In genomic region chr21:15031790-15032357, GRCh38 we compare ENCODE assay signal across 32 cellular contexts. TPM values are rescaled to one million over a fixed set of nuclear protein-coding genes. Genes with fewer than 3 reads are reported as not detected.
DNase-seq lines count a peak whose midpoint lies in the region; ATAC-seq and TF ChIP-seq lines count a peak whose summit lies in the region.
"Had no signal": no experiment of that assay in that cellular context is flagged by ENCODE, and none has a peak within 500 bp of the region (broad histone marks: within the 10 kb centered on the region; RNA-seq: fewer than 3 reads in every experiment).

No MANE protein-coding gene starts in this region.

- no peak overlapping the region for H3K4me2 ChIP-seq in IMR-90 (ENCODE audit: low read depth, low read length)

- no peaks in the 10 kb centered on the region; the same call in 1 of the 2 replicates for H3K4me1 ChIP-seq in IMR-90 (ENCODE audit: control insufficient read depth, insufficient read depth, low read length)

- no peak overlapping the region for H3K27ac Mint-ChIP-seq in activated CD8-positive, alpha-beta T cell treated with anti-CD3 and anti-CD28 coated beads for 36 hours
- no peak overlapping the region for H3K27ac Mint-ChIP-seq in activated CD8-positive, alpha-beta T cell treated with anti-CD3 and anti-CD28 coated beads, Interleukin-2, amount 10 ng/mL, durations not matched to agents 7 days and 5 days
- H3K27ac Mint-ChIP-seq in stimulated activated effector memory CD8-positive, alpha-beta T cell treated with anti-CD3 and anti-CD28 coated beads, Interleukin-12 subunit alpha, Interleukin-12 subunit beta, amount 100 ng/mL, for 72 hours, result peak overlapping the region; percentile 27
- no peak overlapping the region for H3K27ac Mint-ChIP-seq in CD4-positive, alpha-beta T cell
- H3K27ac Mint-ChIP-seq: activated CD8-positive, alpha-beta memory T cell treated with anti-CD3 and anti-CD28 coated beads, Interleukin-2, amount 10 ng/mL, durations not matched to agents 7 days and 5 days; activated naive CD4-positive, alpha-beta T cell treated with anti-CD3 and anti-CD28 coated beads for 36 hours; activated T-cell treated with anti-CD3 and anti-CD28 coated beads, Interleukin-2, amount 50 U/mL, for 72 hours; CD4-positive, alpha-beta memory T cell; IgD-negative memory B cell; natural killer cell; T-helper 2 cell treated with Interferon-gamma antibody and Interleukin-4, amounts not matched to agents 5 μg/mL and 100 μg/mL, for 36 hours had no signal

- H4K8ac ChIP-seq in IMR-90 (ENCODE audit: low read depth in 2 of 2, low read length in 2 of 2), result no peak overlapping the region

- TF ChIP-seq RAD21 in IMR-90 (IDR thresholded peaks at IDR 0.05; ENCODE audit: low read length), result no peak

- no TSS peak for BruUV-seq in IMR-90 (replicated peaks; lab: Mats Ljungman, UMichigan)

- H3K36me3 Mint-ChIP-seq in activated CD8-positive, alpha-beta T cell treated with anti-CD3 and anti-CD28 coated beads for 36 hours (ENCODE audit: low read depth), result peaks cover 10% of the 10 kb centered on the region
- peaks cover 5% of the 10 kb centered on the region for H3K36me3 Mint-ChIP-seq in activated CD8-positive, alpha-beta T cell treated with anti-CD3 and anti-CD28 coated beads, Interleukin-2, amount 10 ng/mL, durations not matched to agents 7 days and 5 days (ENCODE audit: low read depth)
- no peaks in the 10 kb centered on the region for H3K36me3 Mint-ChIP-seq in stimulated activated effector memory CD8-positive, alpha-beta T cell treated with anti-CD3 and anti-CD28 coated beads, Interleukin-12 subunit alpha, Interleukin-12 subunit beta, amount 100 ng/mL, for 72 hours
- H3K36me3 Mint-ChIP-seq in CD4-positive, alpha-beta T cell (ENCODE audit: low read depth), result peaks cover 9% of the 10 kb centered on the region
- H3K36me3 Mint-ChIP-seq: activated CD8-positive, alpha-beta memory T cell treated with anti-CD3 and anti-CD28 coated beads, Interleukin-2, amount 10 ng/mL, durations not matched to agents 7 days and 5 days; CD4-positive, alpha-beta memory T cell; natural killer cell had no signal

- H4K5ac ChIP-seq in IMR-90 (ENCODE audit: low read depth, low read length), result no peak overlapping the region

- no peak overlapping the region for H3K18ac ChIP-seq in IMR-90 (ENCODE audit: low read depth, low read length)

- CTCF ChIA-PET in activated CD8-positive, alpha-beta T cell treated with anti-CD3 and anti-CD28 coated beads for 36 hours (lab: Charles Lee), result no interaction called here
- CTCF ChIA-PET in activated CD8-positive, alpha-beta T cell treated with anti-CD3 and anti-CD28 coated beads, Interleukin-2, amount 10 ng/mL, durations not matched to agents 7 days and 5 days (lab: Charles Lee), result interaction anchor here (1.0 kb wide), 1 partner anchor 12 kb away, joined by 3 read pairs; no protein-coding TSS in a partner anchor
- CTCF ChIA-PET in IMR-90 (lab: Yijun Ruan, JAX), result no interaction called here
- CTCF ChIA-PET in CD4-positive, alpha-beta T cell (lab: Charles Lee), result no interaction called here

- no peak for TF ChIP-seq CTCF in activated CD8-positive, alpha-beta T cell treated with anti-CD3 and anti-CD28 coated beads for 36 hours (IDR thresholded peaks at IDR 0.05)
- no peak for TF ChIP-seq CTCF in IMR-90 (conservative IDR thresholded peaks at IDR 0.05; ENCODE audit: low read depth, low read length)
- no peak for TF ChIP-seq CTCF in choroid plexus epithelial cell (conservative IDR thresholded peaks at IDR 0.05; ENCODE audit: low read depth, low read length)
- no peak for TF ChIP-seq CTCF in CD4-positive, alpha-beta T cell (IDR thresholded peaks at IDR 0.05)

- no peak overlapping the region for H2BK20ac ChIP-seq in IMR-90 (ENCODE audit: low read depth, low read length)

- H3K27ac ChIP-seq in IMR-90 (ENCODE audit: insufficient read depth, low read length), result no peak overlapping the region
- H3K27ac ChIP-seq in CD4-positive, alpha-beta T cell (ENCODE audit: low read depth, low read length), result no peak overlapping the region
- H3K27ac ChIP-seq: foreskin keratinocyte, heart right ventricle, lower lobe of right lung, pancreas, right atrium auricular region, spleen, VCaP had no signal

- TF ChIP-seq POLR2A in IMR-90 (IDR thresholded peaks at IDR 0.05; ENCODE audit: low read depth, low read length) (no peak), GM18505 (IDR thresholded peaks at IDR 0.05; ENCODE audit: borderline replicate concordance, extremely low read depth, insufficient read depth, insufficient read length) (no peak)

- no peak overlapping the region for H3K14ac ChIP-seq in IMR-90 (replicated peaks; ENCODE audit: low read depth, low read length)

- H2AFZ ChIP-seq in IMR-90 (replicated peaks; ENCODE audit: low read length, poor library complexity), result no peak overlapping the region

- no peak overlapping the region for H4K91ac ChIP-seq in IMR-90 (ENCODE audit: insufficient read depth, low read depth, low read length)

- H3K9ac ChIP-seq in IMR-90 (ENCODE audit: low read depth, low read length), result no peak overlapping the region

- no peaks in the 10 kb centered on the region for H3K27me3 ChIP-seq in IMR-90 (ENCODE audit: control insufficient read depth, insufficient read depth, low read length)
- no peaks in the 10 kb centered on the region for H3K27me3 ChIP-seq in CD4-positive, alpha-beta T cell (ENCODE audit: control insufficient read depth, insufficient read depth, low read length)
- H3K27me3 ChIP-seq: foreskin keratinocyte, heart right ventricle, pancreas, right atrium auricular region, spleen had no signal

- H2BK15ac ChIP-seq in IMR-90 (ENCODE audit: low read depth, low read length), result no peak overlapping the region

- H2AK5ac ChIP-seq in IMR-90 (ENCODE audit: low read depth, low read length), result no peak overlapping the region

- dilution Hi-C loops in IMR-90 (cut with HindIII; ENCODE audit: low sequenced_read_pairs, unreplicated experiment), result no loop called here

- H3K4me3 ChIP-seq in IMR-90 (ENCODE audit: insufficient read depth, low read depth, low read length) (no peak overlapping the region), choroid plexus epithelial cell (ENCODE audit: low read depth, low read length) (no peak overlapping the region)
- H3K4me3 ChIP-seq: heart right ventricle, lower lobe of right lung, pancreas, right atrium auricular region, spleen had no signal

- H3K23ac ChIP-seq in IMR-90 (ENCODE audit: low read depth, low read length), result no peak overlapping the region

- intact Hi-C loops in activated CD8-positive, alpha-beta T cell treated with anti-CD3 and anti-CD28 coated beads for 36 hours (cut with micrococcal nuclease), result no loop called here
- intact Hi-C loops in IMR-90 (cut with micrococcal nuclease), result no loop called here
- intact Hi-C loops in CD4-positive, alpha-beta T cell (cut with DNase I, micrococcal nuclease), result no loop called here

- H3K27me3 Mint-ChIP-seq in activated CD8-positive, alpha-beta T cell treated with anti-CD3 and anti-CD28 coated beads for 36 hours, result no peaks in the 10 kb centered on the region
- no peaks in the 10 kb centered on the region for H3K27me3 Mint-ChIP-seq in activated CD8-positive, alpha-beta T cell treated with anti-CD3 and anti-CD28 coated beads, Interleukin-2, amount 10 ng/mL, durations not matched to agents 7 days and 5 days (ENCODE audit: low read depth)
- H3K27me3 Mint-ChIP-seq in CD4-positive, alpha-beta T cell, result no peaks in the 10 kb centered on the region
- H3K27me3 Mint-ChIP-seq: activated CD8-positive, alpha-beta memory T cell treated with anti-CD3 and anti-CD28 coated beads, Interleukin-2, amount 10 ng/mL, durations not matched to agents 7 days and 5 days; CD4-positive, alpha-beta memory T cell; IgD-negative memory B cell had no signal

- H3K4me1 Mint-ChIP-seq in activated CD8-positive, alpha-beta T cell treated with anti-CD3 and anti-CD28 coated beads for 36 hours (ENCODE audit: low read depth), result peaks cover 45% of the 10 kb centered on the region
- peaks cover 15% of the 10 kb centered on the region for H3K4me1 Mint-ChIP-seq in activated CD8-positive, alpha-beta T cell treated with anti-CD3 and anti-CD28 coated beads, Interleukin-2, amount 10 ng/mL, durations not matched to agents 7 days and 5 days (ENCODE audit: low read depth)
- H3K4me1 Mint-ChIP-seq in stimulated activated effector memory CD8-positive, alpha-beta T cell treated with anti-CD3 and anti-CD28 coated beads, Interleukin-12 subunit alpha, Interleukin-12 subunit beta, amount 100 ng/mL, for 72 hours, result peaks cover 20% of the 10 kb centered on the region
- peaks cover 64% of the 10 kb centered on the region for H3K4me1 Mint-ChIP-seq in CD4-positive, alpha-beta T cell (ENCODE audit: low read depth)

- H3K9me3 Mint-ChIP-seq in activated CD8-positive, alpha-beta T cell treated with anti-CD3 and anti-CD28 coated beads for 36 hours, result no peaks in the 10 kb centered on the region
- H3K9me3 Mint-ChIP-seq in activated CD8-positive, alpha-beta T cell treated with anti-CD3 and anti-CD28 coated beads, Interleukin-2, amount 10 ng/mL, durations not matched to agents 7 days and 5 days (ENCODE audit: insufficient read depth), result peaks cover 3% of the 10 kb centered on the region
- H3K9me3 Mint-ChIP-seq in stimulated activated effector memory CD8-positive, alpha-beta T cell treated with anti-CD3 and anti-CD28 coated beads, Interleukin-12 subunit alpha, Interleukin-12 subunit beta, amount 100 ng/mL, for 72 hours, result no peaks in the 10 kb centered on the region
- no peaks in the 10 kb centered on the region for H3K9me3 Mint-ChIP-seq in CD4-positive, alpha-beta T cell
- H3K9me3 Mint-ChIP-seq: activated naive CD4-positive, alpha-beta T cell treated with anti-CD3 and anti-CD28 coated beads for 36 hours; activated T-cell treated with anti-CD3 and anti-CD28 coated beads, Interleukin-2, amount 50 U/mL, for 72 hours; CD4-positive, alpha-beta memory T cell; IgD-negative memory B cell; natural killer cell; T-helper 2 cell treated with Interferon-gamma antibody and Interleukin-4, amounts not matched to agents 5 μg/mL and 100 μg/mL, for 36 hours had no signal

- no peak overlapping the region for H2BK5ac ChIP-seq in IMR-90 (ENCODE audit: low read depth, low read length, poor library complexity, severe bottlenecking)

- in situ Hi-C loops in IMR-90 (cut with MboI; ENCODE audit: low sequenced_read_pairs), result no loop called here

- no peak overlapping the region for H3K4ac ChIP-seq in IMR-90 (ENCODE audit: low read depth, low read length)

- H4K20me1 ChIP-seq in IMR-90 (ENCODE audit: insufficient read depth, low read length), result peaks cover 19% of the 10 kb centered on the region; the same call in 1 of the 2 replicates

- no peak overlapping the region for H3K56ac ChIP-seq in IMR-90 (ENCODE audit: extremely low read depth, insufficient read depth, low read length)

- peaks cover 3% of the 10 kb centered on the region; the same call in 1 of the 2 replicates for H3K36me3 ChIP-seq in IMR-90 (ENCODE audit: control insufficient read depth, insufficient read depth, low read length)
- H3K36me3 ChIP-seq: heart right ventricle, lower lobe of right lung, pancreas, right atrium auricular region, spleen had no signal

- H2AK9ac ChIP-seq in IMR-90 (replicated peaks; ENCODE audit: low read depth, low read length, poor library complexity), result no peak overlapping the region

- no peaks in the 10 kb centered on the region for H3K9me1 ChIP-seq in IMR-90 (ENCODE audit: insufficient read depth, low read length)

- no peak overlapping the region for H3K4me3 Mint-ChIP-seq in activated CD8-positive, alpha-beta T cell treated with anti-CD3 and anti-CD28 coated beads for 36 hours
- H3K4me3 Mint-ChIP-seq in activated CD8-positive, alpha-beta T cell treated with anti-CD3 and anti-CD28 coated beads, Interleukin-2, amount 10 ng/mL, durations not matched to agents 7 days and 5 days, result no peak overlapping the region
- H3K4me3 Mint-ChIP-seq in stimulated activated effector memory CD8-positive, alpha-beta T cell treated with anti-CD3 and anti-CD28 coated beads, Interleukin-12 subunit alpha, Interleukin-12 subunit beta, amount 100 ng/mL, for 72 hours, result no peak overlapping the region
- H3K4me3 Mint-ChIP-seq in CD4-positive, alpha-beta T cell, result no peak overlapping the region
- H3K4me3 Mint-ChIP-seq: activated CD8-positive, alpha-beta memory T cell treated with anti-CD3 and anti-CD28 coated beads, Interleukin-2, amount 10 ng/mL, durations not matched to agents 7 days and 5 days; activated naive CD4-positive, alpha-beta T cell treated with anti-CD3 and anti-CD28 coated beads for 36 hours; activated T-cell treated with anti-CD3 and anti-CD28 coated beads, Interleukin-2, amount 50 U/mL, for 72 hours; CD4-positive, alpha-beta memory T cell; IgD-negative memory B cell; natural killer cell; T-helper 2 cell treated with Interferon-gamma antibody and Interleukin-4, amounts not matched to agents 5 μg/mL and 100 μg/mL, for 36 hours had no signal

- no peak for DNase-seq in activated CD8-positive, alpha-beta T cell treated with anti-CD3 and anti-CD28 coated beads for 36 hours
- no peak for DNase-seq in activated CD8-positive, alpha-beta T cell treated with anti-CD3 and anti-CD28 coated beads, Interleukin-2, amount 10 ng/mL, durations not matched to agents 7 days and 5 days
- DNase-seq in IMR-90 (peak; percentile 68), choroid plexus epithelial cell (ENCODE audit: low read depth) (peak; percentile 54), NCI-H1048 (lab: John Stamatoyannopoulos, UW) (no peak)
- DNase-seq in stimulated activated effector memory CD8-positive, alpha-beta T cell treated with anti-CD3 and anti-CD28 coated beads, Interleukin-12 subunit alpha, Interleukin-12 subunit beta, amount 100 ng/mL, for 72 hours (ENCODE audit: low spot score in 2 of 2), result no peak
- DNase-seq in CD4-positive, alpha-beta T cell, result no peak
- DNase-seq: 8988T; activated CD4-positive, alpha-beta T cell treated with anti-CD3 and anti-CD28 coated beads for 48 hours; activated CD8-positive, alpha-beta memory T cell treated with anti-CD3 and anti-CD28 coated beads, Interleukin-2, amount 10 ng/mL, durations not matched to agents 7 days and 5 days; activated naive CD4-positive, alpha-beta T cell treated with anti-CD3 and anti-CD28 coated beads for 36 hours; activated T-cell treated with anti-CD3 and anti-CD28 coated beads, Interleukin-2, amount 50 U/mL, for 72 hours; CD4-positive, alpha-beta memory T cell; heart right ventricle; kidney glomerular epithelial cell; lower lobe of right lung; natural killer cell; NCI-H1092 treated with DMSO at 0.1 percent for 48 hours; NCI-H1930; NCI-H69; pancreas; SHP77; spleen; stimulated activated CD4-positive, alpha-beta T cell treated with anti-CD3 and anti-CD28 coated beads, Interleukin-2, amount 100 ng/mL, for 48 hours had no signal

- peaks cover 24 to 56% of the 10 kb centered on the region in 2 experiments for H3K79me1 ChIP-seq in IMR-90 (ENCODE audit: low read depth in 1 of 2, low read length in 2 of 2)

- POLR2A ChIA-PET in activated CD8-positive, alpha-beta T cell treated with anti-CD3 and anti-CD28 coated beads for 36 hours (lab: Charles Lee), result no interaction called here
- POLR2A ChIA-PET in activated CD8-positive, alpha-beta T cell treated with anti-CD3 and anti-CD28 coated beads, Interleukin-2, amount 10 ng/mL, durations not matched to agents 7 days and 5 days (lab: Charles Lee), result no interaction called here
- POLR2A ChIA-PET in IMR-90 (lab: Charles Lee; ENCODE audit: unreplicated experiment), result no interaction called here
- POLR2A ChIA-PET in CD4-positive, alpha-beta T cell (lab: Charles Lee), result no interaction called here

- H2BK120ac ChIP-seq in IMR-90 (ENCODE audit: low read depth, low read length), result no peak overlapping the region

- no CpG with 5 or more reads among the region's 4 CpGs for WGBS in IMR-90 (ENCODE audit: extremely low coverage in 2 of 2, insufficient read length in 1 of 2), 2 experiments

- ATAC-seq in activated CD8-positive, alpha-beta T cell treated with anti-CD3 and anti-CD28 coated beads for 36 hours, result peak; percentile 25
- no peak for ATAC-seq in activated CD8-positive, alpha-beta T cell treated with anti-CD3 and anti-CD28 coated beads, Interleukin-2, amount 10 ng/mL, durations not matched to agents 7 days and 5 days
- no peak for ATAC-seq in IMR-90 (ENCODE audit: low read depth)
- peak; percentile 63 for ATAC-seq in stimulated activated effector memory CD8-positive, alpha-beta T cell treated with anti-CD3 and anti-CD28 coated beads, Interleukin-12 subunit alpha, Interleukin-12 subunit beta, amount 100 ng/mL, for 72 hours
- no peak for ATAC-seq in CD4-positive, alpha-beta T cell (ENCODE audit: poor library complexity)
- no peak for ATAC-seq in GM18505 (IDR thresholded peaks at IDR 0.05; ENCODE audit: unreplicated experiment)
- ATAC-seq: activated CD8-positive, alpha-beta memory T cell treated with anti-CD3 and anti-CD28 coated beads, Interleukin-2, amount 10 ng/mL, durations not matched to agents 7 days and 5 days; activated T-cell treated with anti-CD3 and anti-CD28 coated beads, Interleukin-2, amount 50 U/mL, for 72 hours; esophagus mucosa; foreskin keratinocyte; heart right ventricle; lower lobe of right lung; natural killer cell; Panc1; pancreas had no signal

- no peaks in the 10 kb centered on the region; the same call in 1 of the 2 replicates for H3K9me3 ChIP-seq in IMR-90 (ENCODE audit: control insufficient read depth, insufficient read depth, low read length)
- no peaks in the 10 kb centered on the region for H3K9me3 ChIP-seq in CD4-positive, alpha-beta T cell (ENCODE audit: control insufficient read depth, low read length)
- H3K9me3 ChIP-seq: heart right ventricle, lower lobe of right lung, pancreas, right atrium auricular region, spleen had no signal

RNA-seq across cellular contexts. Expression of gene NRIP1, which starts 32.9 kb away (rescaled TPM):
- 10 to 100 TPM; 12.4 to 12.8 TPM for total RNA-seq in activated CD8-positive, alpha-beta T cell treated with anti-CD3 and anti-CD28 coated beads for 36 hours
- 10 to 100 TPM; 18.9 to 20.1 TPM for total RNA-seq in activated CD8-positive, alpha-beta T cell treated with anti-CD3 and anti-CD28 coated beads, Interleukin-2, amount 10 ng/mL, durations not matched to agents 7 days and 5 days
- 73.8 and 85.3 TPM in 2 replicates for total RNA-seq in IMR-90 (2012; rRNA removed)
- polyA plus RNA-seq in IMR-90 (2012; rRNA removed), result 8.5 and 9.6 TPM in 2 replicates
- polyA plus RNA-seq in IMR-90 (2012; cell fraction: cytosol; rRNA removed), result 1.4 and 1.5 TPM in 2 replicates
- 1.7 and 17.8 TPM in 2 replicates for polyA plus RNA-seq in IMR-90 (2012; cell fraction: nucleus; rRNA removed; ENCODE audit: low replicate concordance)
- total RNA-seq in CD4-positive, alpha-beta T cell, result 10 to 100 TPM; 41.6 to 50.1 TPM

Comparison
In these comparisons a context has a peak if more than half of its experiments do, and no peak if none do; other contexts are left out.
1. ATAC-seq: peak in activated CD8-positive, alpha-beta T cell treated with anti-CD3 and anti-CD28 coated beads for 36 hours (single experiment) and stimulated activated effector memory CD8-positive, alpha-beta T cell treated with anti-CD3 and anti-CD28 coated beads, Interleukin-12 subunit alpha, Interleukin-12 subunit beta, amount 100 ng/mL, for 72 hours (single experiment); none in activated CD8-positive, alpha-beta T cell treated with anti-CD3 and anti-CD28 coated beads, Interleukin-2, amount 10 ng/mL, durations not matched to agents 7 days and 5 days (single experiment), IMR-90 (single experiment), CD4-positive, alpha-beta T cell (single experiment) and GM18505 (single experiment).
2. DNase-seq: peak in IMR-90 (single experiment) and choroid plexus epithelial cell (single experiment); none in activated CD8-positive, alpha-beta T cell treated with anti-CD3 and anti-CD28 coated beads for 36 hours (single experiment), activated CD8-positive, alpha-beta T cell treated with anti-CD3 and anti-CD28 coated beads, Interleukin-2, amount 10 ng/mL, durations not matched to agents 7 days and 5 days (single experiment), stimulated activated effector memory CD8-positive, alpha-beta T cell treated with anti-CD3 and anti-CD28 coated beads, Interleukin-12 subunit alpha, Interleukin-12 subunit beta, amount 100 ng/mL, for 72 hours (0 of 2), NCI-H1048 (single experiment) and CD4-positive, alpha-beta T cell (0 of 10).